Comparison of ENCODE assay signal across 1 cellular context in genomic region chr14:60965402-60965801, GRCh38.
TF ChIP-seq lines count a peak whose summit lies in the region.

No MANE protein-coding gene starts in this region.

TF ChIP-seq in GM23338, 12 proteins besides CTCF, POLR2A, EP300 and RAD21 (continued from another document):
- TF ChIP-seq ZNF462 (CRISPR knock-in tag; IDR thresholded peaks at IDR 0.05) (no peak), CREB1 (CRISPR knock-in tag; IDR thresholded peaks at IDR 0.05; ENCODE audit: low read depth) (no peak), ZNF114 (CRISPR knock-in tag; IDR thresholded peaks at IDR 0.05) (no peak), EZH2 (IDR thresholded peaks at IDR 0.05; ENCODE audit: low read depth, unreplicated experiment) (no peak)
- TF ChIP-seq, protein P1, sequence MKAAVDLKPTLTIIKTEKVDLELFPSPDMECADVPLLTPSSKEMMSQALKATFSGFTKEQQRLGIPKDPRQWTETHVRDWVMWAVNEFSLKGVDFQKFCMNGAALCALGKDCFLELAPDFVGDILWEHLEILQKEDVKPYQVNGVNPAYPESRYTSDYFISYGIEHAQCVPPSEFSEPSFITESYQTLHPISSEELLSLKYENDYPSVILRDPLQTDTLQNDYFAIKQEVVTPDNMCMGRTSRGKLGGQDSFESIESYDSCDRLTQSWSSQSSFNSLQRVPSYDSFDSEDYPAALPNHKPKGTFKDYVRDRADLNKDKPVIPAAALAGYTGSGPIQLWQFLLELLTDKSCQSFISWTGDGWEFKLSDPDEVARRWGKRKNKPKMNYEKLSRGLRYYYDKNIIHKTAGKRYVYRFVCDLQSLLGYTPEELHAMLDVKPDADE (IDR thresholded peaks at IDR 0.05): no peak
